In genomic region chr15:44028349-44028748, GRCh38 we compare ENCODE assay signal across 15 cellular contexts.
DNase-seq lines count a peak whose midpoint lies in the region; ATAC-seq and TF ChIP-seq lines count a peak whose summit lies in the region.
"Had no signal": no experiment of that assay in that cellular context is flagged by ENCODE, and none has a peak within 500 bp of the region (broad histone marks: within the 10 kb centered on the region; RNA-seq: fewer than 3 reads in every experiment).

No MANE protein-coding gene starts in this region.

- no peaks in the 10 kb centered on the region for H3K79me2 ChIP-seq in smooth muscle cell (ENCODE audit: low read depth)

- H3K4me2 ChIP-seq in smooth muscle cell, result no peak overlapping the region

- H3K4me3 ChIP-seq in smooth muscle cell, result no peak overlapping the region
- H3K4me3 ChIP-seq: cardiac muscle cell had no signal

- peak overlapping the region; percentile 32 for H3K27ac Mint-ChIP-seq in endothelial cell (ENCODE audit: unreplicated experiment)
- no peak overlapping the region for H3K27ac Mint-ChIP-seq in effector memory CD8-positive, alpha-beta T cell

- no peak overlapping the region for H2AFZ ChIP-seq in smooth muscle cell (ENCODE audit: low read depth)

- H3K27me3 Mint-ChIP-seq in endothelial cell (ENCODE audit: unreplicated experiment), result no peaks in the 10 kb centered on the region
- peaks cover 71 to 73% of the 10 kb centered on the region in 2 donors for H3K27me3 Mint-ChIP-seq in effector memory CD8-positive, alpha-beta T cell

- no peaks in the 10 kb centered on the region for H4K20me1 ChIP-seq in smooth muscle cell (ENCODE audit: low read depth)

- H3K4me3 Mint-ChIP-seq in endothelial cell (ENCODE audit: unreplicated experiment), result no peak overlapping the region
- H3K4me3 Mint-ChIP-seq in effector memory CD8-positive, alpha-beta T cell, result no peak overlapping the region

- peaks cover 2% of the 10 kb centered on the region for H3K4me1 Mint-ChIP-seq in endothelial cell (ENCODE audit: unreplicated experiment)
- H3K4me1 Mint-ChIP-seq in effector memory CD8-positive, alpha-beta T cell (ENCODE audit: low read depth in 2 of 2), result no peaks in the 10 kb centered on the region

- DNase-seq in NCI-H2171 treated with DMSO at 0.1 percent for 48 hours (lab: John Stamatoyannopoulos, UW) (peak; percentile 30), NCI-H2171 (lab: John Stamatoyannopoulos, UW) (no peak), RPMI7951 (ENCODE audit: low read depth) (peak; percentile 57), endothelial cell (ENCODE audit: low spot score) (no peak), smooth muscle cell (lab: John Stamatoyannopoulos, UW; ENCODE audit: unreplicated experiment) (no peak)
- no peak for DNase-seq in effector memory CD8-positive, alpha-beta T cell
- DNase-seq: 8988T; GF-D8; NCI-H524 treated with DMSO at 0.1 percent for 48 hours; retina; stimulated activated CD4-positive, alpha-beta T cell treated with anti-CD3 and anti-CD28 coated beads, Interleukin-2, amount 100 ng/mL, for 24 hours had no signal

- no peak overlapping the region for H3K9ac ChIP-seq in smooth muscle cell (ENCODE audit: low read depth)

- H3K36me3 Mint-ChIP-seq in endothelial cell (ENCODE audit: low read depth, unreplicated experiment), result no peaks in the 10 kb centered on the region
- H3K36me3 Mint-ChIP-seq in effector memory CD8-positive, alpha-beta T cell (ENCODE audit: insufficient read depth), result no peaks in the 10 kb centered on the region

- H3K36me3 ChIP-seq in smooth muscle cell (ENCODE audit: low read depth), result no peaks in the 10 kb centered on the region
- H3K36me3 ChIP-seq: cardiac muscle cell had no signal

- 50% methylated on average over 1 of the region's 1 CpG for WGBS in smooth muscle cell (ENCODE audit: low lambda C conversion rate)

- peak overlapping the region; percentile 8 for H3K27ac ChIP-seq in smooth muscle cell (ENCODE audit: low read depth)
- H3K27ac ChIP-seq: cardiac muscle cell, RWPE1 had no signal

- ATAC-seq in effector memory CD8-positive, alpha-beta T cell (replicated peaks), result no peak
- no peak for ATAC-seq in GM21526 (IDR thresholded peaks at IDR 0.05; ENCODE audit: low FRiP score, unreplicated experiment)
- no peak for ATAC-seq in HG03469 (IDR thresholded peaks at IDR 0.05; ENCODE audit: unreplicated experiment)

- TF ChIP-seq CTCF in endothelial cell (IDR thresholded peaks at IDR 0.05; ENCODE audit: unreplicated experiment) (no peak), smooth muscle cell (IDR thresholded peaks at IDR 0.05; ENCODE audit: borderline replicate concordance, insufficient read depth, poor library complexity, severe bottlenecking) (no peak)

- no peaks in the 10 kb centered on the region for H3F3A ChIP-seq in smooth muscle cell (ENCODE audit: low read depth)

- H3K4me1 ChIP-seq in smooth muscle cell (ENCODE audit: low read depth), result no peaks in the 10 kb centered on the region

- H3K9me3 Mint-ChIP-seq in endothelial cell (ENCODE audit: unreplicated experiment), result no peaks in the 10 kb centered on the region
- H3K9me3 Mint-ChIP-seq in effector memory CD8-positive, alpha-beta T cell, result no peaks in the 10 kb centered on the region

- no peaks in the 10 kb centered on the region for H3K27me3 ChIP-seq in smooth muscle cell (ENCODE audit: low read depth)
- H3K27me3 ChIP-seq: cardiac muscle cell had no signal

- H3K9me3 ChIP-seq in smooth muscle cell (replicated peaks; ENCODE audit: low read depth), result no peaks in the 10 kb centered on the region

Comparison
In these comparisons a context has a peak if more than half of its experiments do, and no peak if none do; other contexts are left out.
1. DNase-seq: peak in NCI-H2171 treated with DMSO at 0.1 percent for 48 hours (single experiment) and RPMI7951 (single experiment); none in NCI-H2171 (single experiment), endothelial cell (single experiment), smooth muscle cell (single experiment) and effector memory CD8-positive, alpha-beta T cell (0 of 3).